Comparison of ENCODE assay signal across 8 cellular contexts in genomic region chr1:112509005-112509659, GRCh38. TPM values are rescaled to one million over a fixed set of nuclear protein-coding genes. Genes with fewer than 3 reads are reported as not detected.
DNase-seq lines count a peak whose midpoint lies in the region; ATAC-seq and TF ChIP-seq lines count a peak whose summit lies in the region.

No MANE protein-coding gene starts in this region.

- TF ChIP-seq CTCF in AG09309 (IDR thresholded peaks at IDR 0.05; ENCODE audit: control insufficient read depth, insufficient read depth, low read depth, low read length, missing control alignments) (no peak), right atrium auricular region (IDR thresholded peaks at IDR 0.05) (no peak)

- H3K4me3 ChIP-seq in AG09309 (ENCODE audit: control insufficient read depth, low read depth, low read length) (peak overlapping the region; percentile 50), right atrium auricular region (peak overlapping the region; percentile 56 to 61), skeletal muscle cell (ENCODE audit: low read depth, low read length) (peak overlapping the region; percentile 51)

- ATAC-seq in HG02610 (IDR thresholded peaks at IDR 0.05; ENCODE audit: unreplicated experiment) (peak; percentile 15), HG03095 (IDR thresholded peaks at IDR 0.05; ENCODE audit: unreplicated experiment) (no peak)

- no peaks in the 10 kb centered on the region for H3K9me3 ChIP-seq in right atrium auricular region

- DNase-seq in AG09309 (ENCODE audit: low read depth) (no peak), right atrium auricular region (ENCODE audit: low spot score) (no peak), skeletal muscle cell (ENCODE audit: low read depth) (no peak), SK-N-DZ (ENCODE audit: low spot score) (no peak), NCI-H1417 (lab: John Stamatoyannopoulos, UW) (no peak)
- peak; percentile 68 for DNase-seq in activated effector memory CD4-positive, alpha-beta T cell treated with anti-CD3 and anti-CD28 coated beads, Interleukin-2, amount 50 U/mL, for 16 hours

- H3K27me3 ChIP-seq in right atrium auricular region: no peaks in the 10 kb centered on the region

- H3K4me1 ChIP-seq in right atrium auricular region: peaks cover 0 to 29% of the 10 kb centered on the region in 2 donors

- no peaks in the 10 kb centered on the region for H3K36me3 ChIP-seq in right atrium auricular region

- H3K27ac ChIP-seq in right atrium auricular region: peak overlapping the region; percentile 29 to 41

RNA-seq across cellular contexts. Expression of gene WNT2B, which starts 0.4 kb away (rescaled TPM):
- total RNA-seq in right atrium auricular region: 10 to 100 TPM in 1 of 2 donors, 1 to 10 TPM in 1; 4.8 to 18.6 TPM
- polyA plus RNA-seq in SK-N-DZ (2014; cell fraction: cytosol; rRNA removed): 0.49 and 0.69 TPM in 2 replicates
- 0.67 and 2.8 TPM in 2 replicates for polyA plus RNA-seq in SK-N-DZ (2014; cell fraction: nucleus; rRNA removed)
